Comparison of ENCODE assay signal across 10 cellular contexts in genomic region chr12:93184664-93185368, GRCh38.
DNase-seq lines count a peak whose midpoint lies in the region; ATAC-seq, FAIRE-seq and TF ChIP-seq lines count a peak whose summit lies in the region.
"Had no signal": no experiment of that assay in that cellular context is flagged by ENCODE, and none has a peak within 500 bp of the region (broad histone marks: within the 10 kb centered on the region; RNA-seq: fewer than 3 reads in every experiment).

No MANE protein-coding gene starts in this region.

- H3K27me3 ChIP-seq in heart right ventricle = no peaks in the 10 kb centered on the region

- intact Hi-C loops in heart right ventricle (cut with DNase I) = loop anchor here in 4 of 10 donors (2.0 to 10.0 kb wide), 6 partner anchors 58 to 192 kb away; partner anchors contain the start of gene NUDT4 (in 3 of the 4)

- H3K36me3 ChIP-seq in heart right ventricle = no peaks in the 10 kb centered on the region

- FAIRE-seq in D721Med (lab: Jason Lieb, UNC) = no peak

- H3K27ac ChIP-seq in heart right ventricle (peak overlapping the region; percentile 77 to 92 (median 88)), skin epidermis (peak overlapping the region in 16 of 21 experiments; percentile 21 to 82 (median 57))

- WGBS in heart right ventricle, 2 donors = 68 to 73% methylated on average over 3 of the region's 3 CpGs

- DNase-seq in heart right ventricle (no peak), COLO668 (lab: John Stamatoyannopoulos, UW; ENCODE audit: unreplicated experiment) (no peak), D721Med (ENCODE audit: insufficient read length, low spot score) (no peak), HPDE6-E6E7 (ENCODE audit: extremely low spot score) (no peak)
- DNase-seq: activated CD8-positive, alpha-beta memory T cell treated with anti-CD3 and anti-CD28 coated beads for 24 hours; effector memory CD8-positive, alpha-beta T cell had no signal

- no peak overlapping the region for H3K4me3 ChIP-seq in heart right ventricle
- H3K4me3 ChIP-seq in skin epidermis = no peak overlapping the region

- no peaks in the 10 kb centered on the region for H3K9me3 ChIP-seq in heart right ventricle

- ATAC-seq in GM19372 (IDR thresholded peaks at IDR 0.05; ENCODE audit: low read depth, unreplicated experiment) (peak; percentile 26), SK-N-SH treated with all-trans-retinoic acid at 6 μM for 48 hours (peak; percentile 84), heart right ventricle (peak in 6 of 8 donors; percentile 1 to 27 (median 14)), HG02970 (IDR thresholded peaks at IDR 0.05; ENCODE audit: low FRiP score, unreplicated experiment) (no peak)

- H3K4me1 ChIP-seq in heart right ventricle = peaks cover 9 to 34% (median 19%) of the 10 kb centered on the region in 9 donors

- TF ChIP-seq CTCF in heart right ventricle (IDR thresholded peaks at IDR 0.05) (no peak), D721Med (IDR thresholded peaks at IDR 0.05; ENCODE audit: insufficient read depth, missing control alignments) (no peak)

TF ChIP-seq in SK-N-SH treated with all-trans-retinoic acid at 6 μM for 48 hours, 23 proteins besides CTCF, POLR2A, EP300 and RAD21:
- TF ChIP-seq ZC3H10 (CRISPR knock-in tag; IDR thresholded peaks at IDR 0.05) (no peak), RARB (CRISPR knock-in tag; IDR thresholded peaks at IDR 0.05) (0 out of 2 replicates have a peak, but pooled peaks have one; percentile 23), ZFP30 (CRISPR knock-in tag; IDR thresholded peaks at IDR 0.05) (no peak), CSDC2 (CRISPR knock-in tag; IDR thresholded peaks at IDR 0.05) (no peak), OSR1 (CRISPR knock-in tag; IDR thresholded peaks at IDR 0.05) (no peak), ZNF565 (CRISPR knock-in tag; conservative IDR thresholded peaks at IDR 0.05; ENCODE audit: low read depth) (no peak), TSHZ2 (CRISPR knock-in tag; IDR thresholded peaks at IDR 0.05) (no peak), ISL1 (CRISPR knock-in tag; IDR thresholded peaks at IDR 0.05) (peak; percentile 14; the same call in 1 of the 2 replicates), ZNF70 (CRISPR knock-in tag; IDR thresholded peaks at IDR 0.05) (no peak)
- TF ChIP-seq, protein P1, sequence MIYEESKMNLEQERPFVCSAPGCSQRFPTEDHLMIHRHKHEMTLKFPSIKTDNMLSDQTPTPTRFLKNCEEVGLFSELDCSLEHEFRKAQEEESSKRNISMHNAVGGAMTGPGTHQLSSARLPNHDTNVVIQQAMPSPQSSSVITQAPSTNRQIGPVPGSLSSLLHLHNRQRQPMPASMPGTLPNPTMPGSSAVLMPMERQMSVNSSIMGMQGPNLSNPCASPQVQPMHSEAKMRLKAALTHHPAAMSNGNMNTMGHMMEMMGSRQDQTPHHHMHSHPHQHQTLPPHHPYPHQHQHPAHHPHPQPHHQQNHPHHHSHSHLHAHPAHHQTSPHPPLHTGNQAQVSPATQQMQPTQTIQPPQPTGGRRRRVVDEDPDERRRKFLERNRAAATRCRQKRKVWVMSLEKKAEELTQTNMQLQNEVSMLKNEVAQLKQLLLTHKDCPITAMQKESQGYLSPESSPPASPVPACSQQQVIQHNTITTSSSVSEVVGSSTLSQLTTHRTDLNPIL (CRISPR knock-in tag; IDR thresholded peaks at IDR 0.05; ENCODE audit: low read depth) = no peak
- TF ChIP-seq, protein P2, sequence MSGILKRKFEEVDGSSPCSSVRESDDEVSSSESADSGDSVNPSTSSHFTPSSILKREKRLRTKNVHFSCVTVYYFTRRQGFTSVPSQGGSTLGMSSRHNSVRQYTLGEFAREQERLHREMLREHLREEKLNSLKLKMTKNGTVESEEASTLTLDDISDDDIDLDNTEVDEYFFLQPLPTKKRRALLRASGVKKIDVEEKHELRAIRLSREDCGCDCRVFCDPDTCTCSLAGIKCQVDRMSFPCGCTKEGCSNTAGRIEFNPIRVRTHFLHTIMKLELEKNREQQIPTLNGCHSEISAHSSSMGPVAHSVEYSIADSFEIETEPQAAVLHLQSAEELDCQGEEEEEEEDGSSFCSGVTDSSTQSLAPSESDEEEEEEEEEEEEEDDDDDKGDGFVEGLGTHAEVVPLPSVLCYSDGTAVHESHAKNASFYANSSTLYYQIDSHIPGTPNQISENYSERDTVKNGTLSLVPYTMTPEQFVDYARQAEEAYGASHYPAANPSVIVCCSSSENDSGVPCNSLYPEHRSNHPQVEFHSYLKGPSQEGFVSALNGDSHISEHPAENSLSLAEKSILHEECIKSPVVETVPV (CRISPR knock-in tag; IDR thresholded peaks at IDR 0.05) = no peak
- TF ChIP-seq, protein P3, sequence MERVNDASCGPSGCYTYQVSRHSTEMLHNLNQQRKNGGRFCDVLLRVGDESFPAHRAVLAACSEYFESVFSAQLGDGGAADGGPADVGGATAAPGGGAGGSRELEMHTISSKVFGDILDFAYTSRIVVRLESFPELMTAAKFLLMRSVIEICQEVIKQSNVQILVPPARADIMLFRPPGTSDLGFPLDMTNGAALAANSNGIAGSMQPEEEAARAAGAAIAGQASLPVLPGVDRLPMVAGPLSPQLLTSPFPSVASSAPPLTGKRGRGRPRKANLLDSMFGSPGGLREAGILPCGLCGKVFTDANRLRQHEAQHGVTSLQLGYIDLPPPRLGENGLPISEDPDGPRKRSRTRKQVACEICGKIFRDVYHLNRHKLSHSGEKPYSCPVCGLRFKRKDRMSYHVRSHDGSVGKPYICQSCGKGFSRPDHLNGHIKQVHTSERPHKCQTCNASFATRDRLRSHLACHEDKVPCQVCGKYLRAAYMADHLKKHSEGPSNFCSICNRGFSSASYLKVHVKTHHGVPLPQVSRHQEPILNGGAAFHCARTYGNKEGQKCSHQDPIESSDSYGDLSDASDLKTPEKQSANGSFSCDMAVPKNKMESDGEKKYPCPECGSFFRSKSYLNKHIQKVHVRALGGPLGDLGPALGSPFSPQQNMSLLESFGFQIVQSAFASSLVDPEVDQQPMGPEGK (CRISPR knock-in tag; IDR thresholded peaks at IDR 0.05; ENCODE audit: borderline replicate concordance) = no peak
